In the genomic region with DNA sequence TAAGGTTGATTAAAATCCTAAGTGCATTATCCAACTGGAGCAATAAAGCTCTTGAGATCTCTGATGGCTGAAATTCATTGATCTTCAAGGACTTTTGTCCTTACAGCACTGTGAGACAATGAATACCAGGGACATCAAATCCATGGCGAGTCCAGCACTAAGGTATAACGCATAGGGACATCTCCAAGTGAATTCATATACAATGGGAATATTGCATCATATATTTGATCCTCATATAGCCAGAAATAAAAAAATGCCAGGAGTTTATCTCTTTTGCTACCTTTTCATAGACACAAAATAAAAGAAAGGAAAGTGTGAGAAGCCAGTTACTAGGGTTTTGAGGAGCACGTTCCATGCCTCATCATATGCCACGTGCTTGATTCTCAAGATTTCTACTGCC, we compare ENCODE assay signal across 8 cellular contexts.
"Had no signal": no experiment of that assay in that cellular context is flagged by ENCODE, and none has a peak within 500 bp of the region (broad histone marks: within the 10 kb centered on the region; RNA-seq: fewer than 3 reads in every experiment).

No MANE protein-coding gene starts in this region.

- DNase-seq: GDM1, GF-D8 had no signal

- FAIRE-seq: G401.6, GM12878, GM12891, GM12892, GM18507, GM19239 had no signal

- ATAC-seq: GM12878 had no signal

- H3K4me3 ChIP-seq: GM12878 had no signal
